Comparison of ENCODE assay signal across 8 cellular contexts in genomic region chr11:47642099-47642855, GRCh38. TPM values are rescaled to one million over a fixed set of nuclear protein-coding genes. Genes with fewer than 3 reads are reported as not detected.
DNase-seq lines count a peak whose midpoint lies in the region; ATAC-seq, FAIRE-seq and TF ChIP-seq lines count a peak whose summit lies in the region.

MTCH2 (minus strand) TSS chr11:47642559; CDS start chr11:47642465, 94 bp downstream.

- H3K27me3 Mint-ChIP-seq in dendritic cell treated with granulocyte-macrophage colony-stimulating factor and Interleukin-4, amounts not matched to agents 40 ng/mL and 50 ng/mL, for 4 days, result no peaks in the 10 kb centered on the region

- peak within 1 kb of the TSS; percentile 97 for H3K4me3 Mint-ChIP-seq in dendritic cell treated with granulocyte-macrophage colony-stimulating factor and Interleukin-4, amounts not matched to agents 40 ng/mL and 50 ng/mL, for 4 days

- H3K27me3 ChIP-seq in HepG2 (ENCODE audit: control insufficient read depth in 1 of 2, insufficient read depth in 2 of 2, low read length in 2 of 2), result no peaks in the 10 kb centered on the region; a peak in 1 of 5 replicates

- peaks cover 14% of the 10 kb centered on the region for H3K4me1 Mint-ChIP-seq in dendritic cell treated with granulocyte-macrophage colony-stimulating factor and Interleukin-4, amounts not matched to agents 40 ng/mL and 50 ng/mL, for 4 days (ENCODE audit: low read depth)

- peak; percentile 71 for TF ChIP-seq CTCF in HepG2 (CRISPR knock-in tag; IDR thresholded peaks at IDR 0.05)

- H3K9ac ChIP-seq in HepG2 (ENCODE audit: insufficient read depth, low read depth, low read length), result peak within 1 kb of the TSS; percentile 97

- no peaks in the 10 kb centered on the region for H3K9me3 Mint-ChIP-seq in dendritic cell treated with granulocyte-macrophage colony-stimulating factor and Interleukin-4, amounts not matched to agents 40 ng/mL and 50 ng/mL, for 4 days

- H3K9me3 ChIP-seq in HepG2 (ENCODE audit: low read length), result no peaks in the 10 kb centered on the region

- intact Hi-C loops in dendritic cell treated with granulocyte-macrophage colony-stimulating factor and Interleukin-4, amounts not matched to agents 40 ng/mL and 50 ng/mL, for 4 days (cut with micrococcal nuclease), result loop anchor here (1.0 to 2.0 kb wide), 2 partner anchors 73 to 125 kb away; partner anchors contain the start of genes AGBL2 and FNBP4
- intact Hi-C loops in HepG2 (cut with micrococcal nuclease; ENCODE audit: unreplicated experiment), result loop anchor here (1.0 kb wide), 1 partner anchor 82 kb away; no protein-coding TSS in a partner anchor

- FAIRE-seq in HepG2 (lab: Jason Lieb, UNC), result peak; percentile 74

- TF ChIP-seq RAD21 in HepG2 (CRISPR knock-in tag; IDR thresholded peaks at IDR 0.05), result peak; percentile 55

- no TSS peak for BruUV-seq in HepG2 (replicated peaks; lab: Mats Ljungman, UMichigan)

- H2AFZ ChIP-seq in HepG2 (ENCODE audit: low read length), result peak within 1 kb of the TSS; percentile 93

- CTCF ChIA-PET in HepG2 (lab: Yijun Ruan, JAX; ENCODE audit: low intra/inter-chr PET ratio, low total read pairs), result no interaction called here

- H3K4me3 ChIP-seq in HepG2 (replicated peaks in 1 of 3; ENCODE audit: insufficient read depth in 1 of 3, low read depth in 2 of 3, low read length in 3 of 3), result peak within 1 kb of the TSS; percentile 87 to 94 (median 93)

- H3K4me1 ChIP-seq in HepG2 (ENCODE audit: insufficient read depth, low read length), result peaks cover 33% of the 10 kb centered on the region

- ATAC-seq in GM19372 (IDR thresholded peaks at IDR 0.05; ENCODE audit: low read depth, unreplicated experiment) (peak; percentile 89), HG03558 (IDR thresholded peaks at IDR 0.05; ENCODE audit: extremely low read depth, unreplicated experiment) (peak; percentile 93), HepG2 (peak; percentile 90)

- H4K20me1 ChIP-seq in HepG2 (ENCODE audit: insufficient read depth, low read length), result no peaks in the 10 kb centered on the region; the same call in 1 of the 2 replicates

- under 1% methylated on average over 24 of the region's 78 CpGs for whole genome bisulfite sequencing in HepG2 (ENCODE audit: low lambda C conversion rate)

- peaks cover 34% of the 10 kb centered on the region for H3K79me2 ChIP-seq in HepG2 (ENCODE audit: insufficient read depth, low read length)

- peak; percentile 71 to 97 (median 95) for DNase-seq in C1 segment of cervical spinal cord (lab: John Stamatoyannopoulos, UW)
- DNase-seq in NCI-H748 (lab: John Stamatoyannopoulos, UW; ENCODE audit: unreplicated experiment), result peak; percentile 96
- peak; percentile 89 to 94 for DNase-seq in activated CD4-positive, alpha-beta T cell treated with anti-CD3 and anti-CD28 coated beads, Interleukin-2, amount 50 U/mL, for 24 hours (ENCODE audit: low read depth in 1 of 2, low spot score in 1 of 2)
- peak; percentile 95 for DNase-seq in HepG2 (ENCODE audit: low spot score)
- DNase-seq in stimulated activated CD4-positive, alpha-beta T cell treated with anti-CD3 and anti-CD28 coated beads, Interleukin-4, amount 100 ng/mL, for 1 hour, result peak; percentile 95

- H3K36me3 Mint-ChIP-seq in dendritic cell treated with granulocyte-macrophage colony-stimulating factor and Interleukin-4, amounts not matched to agents 40 ng/mL and 50 ng/mL, for 4 days (ENCODE audit: low read depth), result peaks cover 38% of the 10 kb centered on the region

- peak; percentile 94 to 98 for TF ChIP-seq POLR2A in HepG2 (IDR thresholded peaks at IDR 0.05; ENCODE audit: insufficient read depth in 1 of 2, low read depth in 2 of 2, low read length in 2 of 2)

- H3K27ac ChIP-seq in HepG2 (ENCODE audit: extremely low read length, insufficient read depth, low read length), result peak within 1 kb of the TSS; percentile 98

- peaks cover under 1 to 18% of the 10 kb centered on the region in 2 experiments; a peak in 3 of 5 replicates for H3K36me3 ChIP-seq in HepG2 (replicated peaks in 1 of 2; ENCODE audit: control insufficient read depth in 1 of 2, insufficient read depth in 2 of 2, low read length in 2 of 2)

- TF ChIP-seq EP300 in HepG2 (IDR thresholded peaks at IDR 0.05; ENCODE audit: low read depth in 2 of 2, low read length in 2 of 2) (peak in 1 of 2 experiments; percentile 12; a peak in 2 of 4 replicates), HepG2 (CRISPR knock-in tag; IDR thresholded peaks at IDR 0.05; ENCODE audit: borderline replicate concordance) (no peak)

- in situ Hi-C loops in HepG2 (cut with HindIII; ENCODE audit: extremely low pct_ligation_motif_present, low pct_unique_long_range_greater_than_20kb), result loop anchor here (10.0 kb wide), 1 partner anchor 83 kb away; no protein-coding TSS in a partner anchor

- POLR2A ChIA-PET in HepG2 (lab: Yijun Ruan, JAX), result interaction anchor here (0.8 to 1.7 kb wide), 2 partner anchors 82 to 89 kb away, joined by 3 to 6 read pairs; partner anchors contain the start of gene CELF1

- H3K27ac Mint-ChIP-seq in dendritic cell treated with granulocyte-macrophage colony-stimulating factor and Interleukin-4, amounts not matched to agents 40 ng/mL and 50 ng/mL, for 4 days, result peak within 1 kb of the TSS; percentile 97

- H3K4me2 ChIP-seq in HepG2 (ENCODE audit: low read depth, low read length), result peak within 1 kb of the TSS; percentile 95

TF ChIP-seq in HepG2, 621 proteins besides CTCF, POLR2A, EP300 and RAD21 (continues in another document):
- TF ChIP-seq SMAD3 (CRISPR knock-in tag; IDR thresholded peaks at IDR 0.05), result peak; percentile 53; the same call in 1 of the 2 replicates
- TF ChIP-seq PTBP1 (IDR thresholded peaks at IDR 0.05; ENCODE audit: low read depth, low read length, poor library complexity, severe bottlenecking), result no peak
- peak; percentile 76 for TF ChIP-seq ELF1 (CRISPR knock-in tag; IDR thresholded peaks at IDR 0.05)
- no peak for TF ChIP-seq HDAC6 (IDR thresholded peaks at IDR 0.05; ENCODE audit: low read depth, low read length)
- TF ChIP-seq SP1 (IDR thresholded peaks at IDR 0.05), result no peak
- TF ChIP-seq SP1 (CRISPR knock-in tag; IDR thresholded peaks at IDR 0.05), result peak; percentile 92
- TF ChIP-seq EED (CRISPR knock-in tag; IDR thresholded peaks at IDR 0.05), result peak; percentile 81; the same call in 1 of the 2 replicates
- TF ChIP-seq SIX4 (CRISPR knock-in tag; IDR thresholded peaks at IDR 0.05), result no peak
- no peak for TF ChIP-seq SIX1 (CRISPR knock-in tag; IDR thresholded peaks at IDR 0.05; ENCODE audit: borderline replicate concordance)
- no peak for TF ChIP-seq FOXA1 (IDR thresholded peaks at IDR 0.05)
- no peak for TF ChIP-seq FOXA1 (CRISPR knock-in tag; IDR thresholded peaks at IDR 0.05)
- TF ChIP-seq CAMTA2 (CRISPR knock-in tag; IDR thresholded peaks at IDR 0.05; ENCODE audit: borderline replicate concordance), result peak; percentile 92; the same call in 1 of the 2 replicates
- no peak for TF ChIP-seq NFE2L2 (IDR thresholded peaks at IDR 0.05; ENCODE audit: low read length)
- TF ChIP-seq KLF16 (CRISPR knock-in tag; IDR thresholded peaks at IDR 0.05), result peak in 1 of 2 experiments; percentile 73; a peak in 1 of 4 replicates
- TF ChIP-seq RFX3 (CRISPR knock-in tag; IDR thresholded peaks at IDR 0.05), result no peak
- TF ChIP-seq HOXA5 (CRISPR knock-in tag; IDR thresholded peaks at IDR 0.05), result 0 out of 2 replicates have a peak, but pooled peaks have one; percentile 53
- peak; percentile 81; the same call in 1 of the 3 replicates for TF ChIP-seq MXI1 (IDR thresholded peaks at IDR 0.05; ENCODE audit: borderline replicate concordance, low read depth, low read length)
- peak; percentile 87 for TF ChIP-seq ZNF747 (CRISPR knock-in tag; IDR thresholded peaks at IDR 0.05; ENCODE audit: borderline replicate concordance)
- no peak for TF ChIP-seq RARG (CRISPR knock-in tag; IDR thresholded peaks at IDR 0.05; ENCODE audit: low read depth)
- peak; percentile 94; the same call in 1 of the 2 replicates for TF ChIP-seq NKX3-1 (CRISPR knock-in tag; IDR thresholded peaks at IDR 0.05)
- no peak for TF ChIP-seq ZMAT5 (CRISPR knock-in tag; IDR thresholded peaks at IDR 0.05; ENCODE audit: borderline replicate concordance, low read depth)
- peak; percentile 71; the same call in 1 of the 2 replicates for TF ChIP-seq ETV5 (CRISPR knock-in tag; IDR thresholded peaks at IDR 0.05; ENCODE audit: borderline replicate concordance)
- TF ChIP-seq FOXJ3 (CRISPR knock-in tag; IDR thresholded peaks at IDR 0.05; ENCODE audit: borderline replicate concordance), result no peak

RNA-seq across cellular contexts. Expression of gene MTCH2, which starts in this region (rescaled TPM):
- total RNA-seq in HepG2 (2016; rRNA removed; fragmentation: Illumina TruSeq; extraction: Trizol), result 272 and 373 TPM in 2 replicates
- total RNA-seq in HepG2 (2016; cell fraction: cytosol; rRNA removed; fragmentation: Illumina TruSeq; extraction: Trizol; ENCODE audit: low read depth), result 164 and 191 TPM in 2 replicates
- total RNA-seq in HepG2 (2016; cell fraction: insoluble cytoplasmic fraction; rRNA removed; fragmentation: Illumina TruSeq; extraction: Trizol), result 286 and 371 TPM in 2 replicates
- total RNA-seq in HepG2 (2016; cell fraction: membrane; rRNA removed; fragmentation: Illumina TruSeq; extraction: Trizol), result 228 and 234 TPM in 2 replicates
- total RNA-seq in HepG2 (2016; cell fraction: nucleus; rRNA removed; fragmentation: Illumina TruSeq; extraction: Trizol), result 103 and 123 TPM in 2 replicates
- polyA plus RNA-seq in HepG2 (2011; rRNA removed), result 81.2 and 112 TPM in 2 replicates
- polyA plus RNA-seq in HepG2 (2011; cell fraction: cytosol; rRNA removed), result 87.7 and 107 TPM in 2 replicates
- polyA plus RNA-seq in HepG2 (2011; cell fraction: nucleus; rRNA removed), result 49.4 and 64.0 TPM in 2 replicates
- polyA plus RNA-seq in HepG2 (2012), result 98.7 and 160 TPM in 2 replicates
- 299 and 351 TPM in 2 replicates for polyA plus RNA-seq in HepG2 (2016; cell fraction: cytosol; fragmentation: Illumina TruSeq; extraction: Trizol; ENCODE audit: low read depth)
- 435 and 478 TPM in 2 replicates for polyA plus RNA-seq in HepG2 (2016; cell fraction: insoluble cytoplasmic fraction; fragmentation: Illumina TruSeq; extraction: Trizol; ENCODE audit: low read depth)
- polyA plus RNA-seq in HepG2 (2016; cell fraction: membrane; fragmentation: Illumina TruSeq; extraction: Trizol; ENCODE audit: low read depth), result 229 and 260 TPM in 2 replicates
- polyA plus RNA-seq in HepG2 (2016; cell fraction: nucleus; fragmentation: Illumina TruSeq; extraction: Trizol; ENCODE audit: insufficient read depth, low read depth), result 238 and 248 TPM in 2 replicates
- 128 and 227 TPM in 2 replicates for polyA minus RNA-seq in HepG2 (2011; rRNA and poly(A)+ RNA removed; ENCODE audit: low replicate concordance)
- polyA minus RNA-seq in HepG2 (2011; cell fraction: cytosol; rRNA and poly(A)+ RNA removed), result 62.1 and 71.2 TPM in 2 replicates
- polyA minus RNA-seq in HepG2 (2011; cell fraction: nucleus; rRNA and poly(A)+ RNA removed), result 35.5 and 37.8 TPM in 2 replicates

Comparison
In these comparisons a context has a peak if more than half of its experiments do, and no peak if none do; other contexts are left out.
1. Peak in every context shown above with its lines: DNase-seq, ATAC-seq, H3K4me3 ChIP-seq and H3K27ac ChIP-seq.